In genomic region chr21:43829575-43830119, GRCh38 we compare ENCODE assay signal across 14 cellular contexts. TPM values are rescaled to one million over a fixed set of nuclear protein-coding genes. Genes with fewer than 3 reads are reported as not detected.
DNase-seq lines count a peak whose midpoint lies in the region; ATAC-seq and TF ChIP-seq lines count a peak whose summit lies in the region.
"Had no signal": no experiment of that assay in that cellular context is flagged by ENCODE, and none has a peak within 500 bp of the region (broad histone marks: within the 10 kb centered on the region; RNA-seq: fewer than 3 reads in every experiment).

No MANE protein-coding gene starts in this region.

- H3K36me3 ChIP-seq in spleen (no peaks in the 10 kb centered on the region), colonic mucosa (no peaks in the 10 kb centered on the region)
- H3K36me3 ChIP-seq: upper lobe of left lung had no signal

- CTCF ChIA-PET in MCF 10A (lab: Yijun Ruan, JAX), result no interaction called here

- no peak overlapping the region for H3K9ac ChIP-seq in colonic mucosa (ENCODE audit: low read depth in 2 of 2, low read length in 2 of 2)

- H3K4me1 Mint-ChIP-seq in MCF 10A (ENCODE audit: insufficient read depth, unreplicated experiment), result peaks cover 11% of the 10 kb centered on the region
- H3K4me1 Mint-ChIP-seq in activated naive CD8-positive, alpha-beta T cell treated with anti-CD3 and anti-CD28 coated beads for 36 hours, result peaks cover 6% of the 10 kb centered on the region

- no peak for ATAC-seq in GM19467 (IDR thresholded peaks at IDR 0.05; ENCODE audit: unreplicated experiment)

- intact Hi-C loops in MCF 10A (cut with micrococcal nuclease), result no loop called here
- intact Hi-C loops in spleen (cut with DNase I; ENCODE audit: low total_unique reads), result no loop called here
- intact Hi-C loops in colonic mucosa (cut with DNase I), result no loop called here

- TF ChIP-seq POLR2A in spleen (IDR thresholded peaks at IDR 0.05), result no peak

- TF ChIP-seq CTCF in MCF 10A (IDR thresholded peaks at IDR 0.05; ENCODE audit: unreplicated experiment) (no peak), cardiac fibroblast (IDR thresholded peaks at IDR 0.05; ENCODE audit: low read depth, low read length) (peak; percentile 3), spleen (IDR thresholded peaks at IDR 0.05 in 8 of 11, conservative IDR thresholded peaks at IDR 0.05 in 3 of 11) (no peak), colonic mucosa (IDR thresholded peaks at IDR 0.05) (no peak)

- H3K9me3 Mint-ChIP-seq in MCF 10A (ENCODE audit: unreplicated experiment), result no peaks in the 10 kb centered on the region
- no peaks in the 10 kb centered on the region for H3K9me3 Mint-ChIP-seq in activated naive CD8-positive, alpha-beta T cell treated with anti-CD3 and anti-CD28 coated beads for 36 hours

- in situ Hi-C loops in T47D (cut with HindIII; ENCODE audit: low pct_unique_long_range_greater_than_20kb, low sequenced_read_pairs), result no loop called here

- peaks cover 22% of the 10 kb centered on the region for H3K27me3 Mint-ChIP-seq in MCF 10A (ENCODE audit: insufficient read depth, unreplicated experiment)
- H3K27me3 Mint-ChIP-seq in activated naive CD8-positive, alpha-beta T cell treated with anti-CD3 and anti-CD28 coated beads for 36 hours, result peaks cover 31% of the 10 kb centered on the region

- peaks cover under 1 to 26% (median 4%) of the 10 kb centered on the region in 6 donors for H3K4me1 ChIP-seq in spleen
- no peaks in the 10 kb centered on the region for H3K4me1 ChIP-seq in colonic mucosa

- H3K9me3 ChIP-seq in spleen, result peaks cover 0 to 8% (median 0%) of the 10 kb centered on the region in 8 donors
- H3K9me3 ChIP-seq in colonic mucosa, result no peaks in the 10 kb centered on the region

- no peak overlapping the region for H3K4me3 ChIP-seq in cardiac fibroblast (replicated peaks in 1 of 2; ENCODE audit: low read depth in 2 of 2, low read length in 2 of 2)
- no peak overlapping the region for H3K4me3 ChIP-seq in spleen
- H3K4me3 ChIP-seq in colonic mucosa, result no peak overlapping the region
- H3K4me3 ChIP-seq: upper lobe of left lung had no signal

- no TSS peak for BruUV-seq in MCF 10A (replicated peaks; lab: Mats Ljungman, UMichigan)

- DNase-seq in T47D (ENCODE audit: low read depth in 1 of 2, low spot score in 1 of 2), result peak; percentile 51 to 68
- no peak for DNase-seq in MCF 10A (ENCODE audit: unreplicated experiment)
- peak; percentile 76 for DNase-seq in OCI-M1 (lab: John Stamatoyannopoulos, UW)
- DNase-seq in cardiac fibroblast (ENCODE audit: low read depth in 2 of 2), result no peak
- DNase-seq in spleen, result peak; percentile 71
- no peak for DNase-seq in activated naive CD8-positive, alpha-beta T cell treated with anti-CD3 and anti-CD28 coated beads for 36 hours
- no peak for DNase-seq in colonic mucosa
- DNase-seq: activated CD8-positive, alpha-beta memory T cell treated with anti-CD3 and anti-CD28 coated beads for 24 hours; activated gamma-delta T cell treated with Interleukin-2 at 50 U/mL for 16 hours; NCI-H187; NK-92 treated with Interleukin-12 subunit alpha and Interleukin-12 subunit beta, amount 100 ng/mL, for 24 hours; stimulated activated CD4-positive, alpha-beta T cell treated with anti-CD3 and anti-CD28 coated beads, Interleukin-2, amount 100 ng/mL, for 24 hours; upper lobe of left lung had no signal

- no peaks in the 10 kb centered on the region for H3K36me3 Mint-ChIP-seq in MCF 10A (ENCODE audit: insufficient read depth, unreplicated experiment)
- peaks cover 3% of the 10 kb centered on the region for H3K36me3 Mint-ChIP-seq in activated naive CD8-positive, alpha-beta T cell treated with anti-CD3 and anti-CD28 coated beads for 36 hours

- no peak overlapping the region for H3K27ac ChIP-seq in spleen
- H3K27ac ChIP-seq in colonic mucosa, result no peak overlapping the region
- H3K27ac ChIP-seq: upper lobe of left lung had no signal

- no peak overlapping the region for H3K27ac Mint-ChIP-seq in MCF 10A (ENCODE audit: low read depth, unreplicated experiment)
- H3K27ac Mint-ChIP-seq in activated naive CD8-positive, alpha-beta T cell treated with anti-CD3 and anti-CD28 coated beads for 36 hours, result no peak overlapping the region

- POLR2A ChIA-PET in MCF 10A (lab: Yijun Ruan, JAX), result no interaction called here

- no peak overlapping the region for H3K4me3 Mint-ChIP-seq in MCF 10A (ENCODE audit: unreplicated experiment)
- H3K4me3 Mint-ChIP-seq in activated naive CD8-positive, alpha-beta T cell treated with anti-CD3 and anti-CD28 coated beads for 36 hours, result no peak overlapping the region

- WGBS in spleen, 5 donors, result 63 to 69% (median 67%) methylated on average over 21 to 22 of the region's 22 CpGs

- peaks cover 0 to 60% (median 0%) of the 10 kb centered on the region in 7 donors for H3K27me3 ChIP-seq in spleen (replicated peaks in 1 of 7)
- no peaks in the 10 kb centered on the region for H3K27me3 ChIP-seq in colonic mucosa
- H3K27me3 ChIP-seq: upper lobe of left lung had no signal

RNA-seq across cellular contexts. Expression of gene AGPAT3, which starts 35.4 kb away (rescaled TPM):
- total RNA-seq in MCF 10A (2022) (58.3 and 70.6 TPM in 2 replicates), spleen (10 to 100 TPM; 50.8 to 92.0 (median 64.5) TPM), colonic mucosa (100 to 1,000 TPM in 1 of 2 donors, 10 to 100 TPM in 1; 82.2 to 101 TPM)
- 10 to 100 TPM in 1 of 3 donors, 1 to 10 TPM in 2; 6.9 to 20.7 (median 8.3) TPM for polyA plus RNA-seq in spleen
- 10 to 100 TPM; 61.2 to 66.0 TPM for total RNA-seq in activated naive CD8-positive, alpha-beta T cell treated with anti-CD3 and anti-CD28 coated beads for 36 hours

RNA-seq across cellular contexts. Expression of gene RRP1, which starts 40.3 kb away (rescaled TPM):
- 43.7 and 56.0 TPM in 2 replicates for total RNA-seq in MCF 10A (2022)
- 10 to 100 TPM; 11.5 to 26.9 (median 20.5) TPM for total RNA-seq in spleen
- 10 to 100 TPM; 12.6 to 18.8 (median 15.8) TPM for polyA plus RNA-seq in spleen
- 10 to 100 TPM; 89.4 to 90.7 TPM for total RNA-seq in activated naive CD8-positive, alpha-beta T cell treated with anti-CD3 and anti-CD28 coated beads for 36 hours
- 10 to 100 TPM; 14.5 to 25.7 TPM for total RNA-seq in colonic mucosa

RNA-seq across cellular contexts. Expression of gene CSTB, which starts 53.5 kb away (rescaled TPM):
- total RNA-seq in MCF 10A (2022) (60.5 and 75.0 TPM in 2 replicates), spleen (10 to 100 TPM; 10.5 to 36.6 (median 28.6) TPM), colonic mucosa (10 to 100 TPM; 67.5 to 86.6 TPM)
- 10 to 100 TPM; 39.6 to 93.8 (median 48.5) TPM for polyA plus RNA-seq in spleen
- total RNA-seq in activated naive CD8-positive, alpha-beta T cell treated with anti-CD3 and anti-CD28 coated beads for 36 hours, result 10 to 100 TPM; 33.6 to 35.1 TPM

Comparison
In these comparisons a context has a peak if more than half of its experiments do, and no peak if none do; other contexts are left out.
1. DNase-seq: peak in T47D (2 of 2), OCI-M1 (single experiment) and spleen (single experiment); none in MCF 10A (single experiment), cardiac fibroblast (0 of 2), activated naive CD8-positive, alpha-beta T cell treated with anti-CD3 and anti-CD28 coated beads for 36 hours (single experiment) and colonic mucosa (single experiment).